In genomic region chr15:93467327-93467726, GRCh38 we compare ENCODE assay signal across 9 cellular contexts.
A peak's percentile ranks its signal among the peaks of the same experiment; 100 is the strongest.
DNase-seq lines count a peak whose midpoint lies in the region; ATAC-seq and TF ChIP-seq lines count a peak whose summit lies in the region.
"Had no signal": no experiment of that assay in that cellular context is flagged by ENCODE, and none has a peak within 500 bp of the region (broad histone marks: within the 10 kb centered on the region; RNA-seq: fewer than 3 reads in every experiment).

No MANE protein-coding gene starts in this region.

- no peak for TF ChIP-seq CTCF in sigmoid colon (IDR thresholded peaks at IDR 0.05)
- TF ChIP-seq CTCF in foreskin fibroblast (IDR thresholded peaks at IDR 0.05; ENCODE audit: low read depth, low read length): no peak

- no peak overlapping the region for H3K27ac Mint-ChIP-seq in T-cell

- H3K27me3 ChIP-seq in Karpas-422 (ENCODE audit: low read length) (no peaks in the 10 kb centered on the region), sigmoid colon (no peaks in the 10 kb centered on the region)

- H3K9me3 Mint-ChIP-seq in T-cell: no peaks in the 10 kb centered on the region

- DNase-seq in Karpas-422: peak; percentile 22
- DNase-seq in NCI-H82 (lab: John Stamatoyannopoulos, UW): peak; percentile 98
- peak; percentile 81 for DNase-seq in Right ventricle myocardium superior
- peak; percentile 95 for DNase-seq in sigmoid colon
- no peak for DNase-seq in activated naive CD4-positive, alpha-beta T cell treated with anti-CD3 and anti-CD28 coated beads, Interleukin-2, amount 50 U/mL, for 16 hours
- no peak for DNase-seq in foreskin fibroblast
- DNase-seq in T-cell: no peak
- DNase-seq: stimulated activated naive CD8-positive, alpha-beta T cell treated with anti-CD3 and anti-CD28 coated beads, Interleukin-15, Interleukin-2, amounts not matched to agents 100 U/mL and 50 U/mL, for 24 hours had no signal

- TF ChIP-seq POLR2A in sigmoid colon (IDR thresholded peaks at IDR 0.05): no peak

- POLR2A ChIA-PET in T-cell (lab: Charles Lee): interaction anchor here in 1 of 2 donors (0.7 kb wide), 1 partner anchor 124 kb away, joined by 13 read pairs; no protein-coding TSS in a partner anchor

- no peak for TF ChIP-seq EP300 in sigmoid colon (IDR thresholded peaks at IDR 0.05)

- H3K4me1 ChIP-seq in Karpas-422 (ENCODE audit: low read length) (peaks cover 16% of the 10 kb centered on the region), sigmoid colon (no peaks in the 10 kb centered on the region)

- H3K36me3 ChIP-seq in Karpas-422 (ENCODE audit: insufficient read depth, low read length) (no peaks in the 10 kb centered on the region), sigmoid colon (no peaks in the 10 kb centered on the region)

- H2AFZ ChIP-seq in Karpas-422 (ENCODE audit: low read length): no peak overlapping the region

- H4K20me1 ChIP-seq in Karpas-422 (ENCODE audit: insufficient read depth, low read depth, low read length): no peaks in the 10 kb centered on the region

- peaks cover 1 to 3% of the 10 kb centered on the region in 2 donors for H3K27me3 Mint-ChIP-seq in T-cell

- CTCF ChIA-PET in T-cell (lab: Charles Lee): no interaction called here

- H3K9ac ChIP-seq in Karpas-422 (ENCODE audit: low read length): no peak overlapping the region

- no peaks in the 10 kb centered on the region for H3K9me3 ChIP-seq in Karpas-422 (ENCODE audit: low read length)
- H3K9me3 ChIP-seq in sigmoid colon: no peaks in the 10 kb centered on the region

- no peaks in the 10 kb centered on the region for H3K4me1 Mint-ChIP-seq in T-cell

- H3K27ac ChIP-seq in Karpas-422 (ENCODE audit: low read length) (no peak overlapping the region), sigmoid colon (no peak overlapping the region)

- 22 to 42% methylated on average over 3 of the region's 3 CpGs for WGBS in sigmoid colon, 2 donors

- ATAC-seq in Right ventricle myocardium superior (ENCODE audit: poor library complexity): peak; percentile 98
- no peak for ATAC-seq in GM21423 (IDR thresholded peaks at IDR 0.05; ENCODE audit: unreplicated experiment)
- no peak for ATAC-seq in T-cell (replicated peaks in 1 of 4)
- ATAC-seq: stimulated activated naive CD8-positive, alpha-beta T cell treated with anti-CD3 and anti-CD28 coated beads, Interleukin-15, Interleukin-2, amounts not matched to agents 100 U/mL and 50 U/mL, for 24 hours had no signal

- no peak overlapping the region for H3K4me2 ChIP-seq in Karpas-422 (ENCODE audit: low read depth, low read length, poor library complexity, severe bottlenecking)

- H3K4me3 ChIP-seq in Karpas-422 (ENCODE audit: low read length) (no peak overlapping the region), sigmoid colon (no peak overlapping the region), foreskin fibroblast (ENCODE audit: low read depth in 1 of 2, low read length in 2 of 2) (no peak overlapping the region)

- H3K9me2 ChIP-seq in Karpas-422 (replicated peaks; ENCODE audit: insufficient read depth, low read length): no peaks in the 10 kb centered on the region

- intact Hi-C loops in Right ventricle myocardium superior (cut with DNase I): no loop called here
- intact Hi-C loops in sigmoid colon (cut with DNase I): no loop called here

- no peaks in the 10 kb centered on the region for H3K36me3 Mint-ChIP-seq in T-cell

- H3K4me3 Mint-ChIP-seq in T-cell: no peak overlapping the region

- H3K79me2 ChIP-seq in Karpas-422 (ENCODE audit: low read length): no peaks in the 10 kb centered on the region

Comparison
In these comparisons a context has a peak if more than half of its experiments do, and no peak if none do; other contexts are left out.
1. DNase-seq: peak in Karpas-422 (single experiment), NCI-H82 (single experiment), Right ventricle myocardium superior (single experiment) and sigmoid colon (single experiment); none in activated naive CD4-positive, alpha-beta T cell treated with anti-CD3 and anti-CD28 coated beads, Interleukin-2, amount 50 U/mL, for 16 hours (single experiment), foreskin fibroblast (0 of 2) and T-cell (0 of 34).